Comparison of ENCODE assay signal across 1 cellular context in genomic region chr20:61422636-61423425, GRCh38.
TF ChIP-seq lines count a peak whose summit lies in the region.

No MANE protein-coding gene starts in this region.

TF ChIP-seq in H1, 55 proteins besides CTCF, POLR2A, EP300 and RAD21 (continued from another document):
- TF ChIP-seq, protein P1, sequence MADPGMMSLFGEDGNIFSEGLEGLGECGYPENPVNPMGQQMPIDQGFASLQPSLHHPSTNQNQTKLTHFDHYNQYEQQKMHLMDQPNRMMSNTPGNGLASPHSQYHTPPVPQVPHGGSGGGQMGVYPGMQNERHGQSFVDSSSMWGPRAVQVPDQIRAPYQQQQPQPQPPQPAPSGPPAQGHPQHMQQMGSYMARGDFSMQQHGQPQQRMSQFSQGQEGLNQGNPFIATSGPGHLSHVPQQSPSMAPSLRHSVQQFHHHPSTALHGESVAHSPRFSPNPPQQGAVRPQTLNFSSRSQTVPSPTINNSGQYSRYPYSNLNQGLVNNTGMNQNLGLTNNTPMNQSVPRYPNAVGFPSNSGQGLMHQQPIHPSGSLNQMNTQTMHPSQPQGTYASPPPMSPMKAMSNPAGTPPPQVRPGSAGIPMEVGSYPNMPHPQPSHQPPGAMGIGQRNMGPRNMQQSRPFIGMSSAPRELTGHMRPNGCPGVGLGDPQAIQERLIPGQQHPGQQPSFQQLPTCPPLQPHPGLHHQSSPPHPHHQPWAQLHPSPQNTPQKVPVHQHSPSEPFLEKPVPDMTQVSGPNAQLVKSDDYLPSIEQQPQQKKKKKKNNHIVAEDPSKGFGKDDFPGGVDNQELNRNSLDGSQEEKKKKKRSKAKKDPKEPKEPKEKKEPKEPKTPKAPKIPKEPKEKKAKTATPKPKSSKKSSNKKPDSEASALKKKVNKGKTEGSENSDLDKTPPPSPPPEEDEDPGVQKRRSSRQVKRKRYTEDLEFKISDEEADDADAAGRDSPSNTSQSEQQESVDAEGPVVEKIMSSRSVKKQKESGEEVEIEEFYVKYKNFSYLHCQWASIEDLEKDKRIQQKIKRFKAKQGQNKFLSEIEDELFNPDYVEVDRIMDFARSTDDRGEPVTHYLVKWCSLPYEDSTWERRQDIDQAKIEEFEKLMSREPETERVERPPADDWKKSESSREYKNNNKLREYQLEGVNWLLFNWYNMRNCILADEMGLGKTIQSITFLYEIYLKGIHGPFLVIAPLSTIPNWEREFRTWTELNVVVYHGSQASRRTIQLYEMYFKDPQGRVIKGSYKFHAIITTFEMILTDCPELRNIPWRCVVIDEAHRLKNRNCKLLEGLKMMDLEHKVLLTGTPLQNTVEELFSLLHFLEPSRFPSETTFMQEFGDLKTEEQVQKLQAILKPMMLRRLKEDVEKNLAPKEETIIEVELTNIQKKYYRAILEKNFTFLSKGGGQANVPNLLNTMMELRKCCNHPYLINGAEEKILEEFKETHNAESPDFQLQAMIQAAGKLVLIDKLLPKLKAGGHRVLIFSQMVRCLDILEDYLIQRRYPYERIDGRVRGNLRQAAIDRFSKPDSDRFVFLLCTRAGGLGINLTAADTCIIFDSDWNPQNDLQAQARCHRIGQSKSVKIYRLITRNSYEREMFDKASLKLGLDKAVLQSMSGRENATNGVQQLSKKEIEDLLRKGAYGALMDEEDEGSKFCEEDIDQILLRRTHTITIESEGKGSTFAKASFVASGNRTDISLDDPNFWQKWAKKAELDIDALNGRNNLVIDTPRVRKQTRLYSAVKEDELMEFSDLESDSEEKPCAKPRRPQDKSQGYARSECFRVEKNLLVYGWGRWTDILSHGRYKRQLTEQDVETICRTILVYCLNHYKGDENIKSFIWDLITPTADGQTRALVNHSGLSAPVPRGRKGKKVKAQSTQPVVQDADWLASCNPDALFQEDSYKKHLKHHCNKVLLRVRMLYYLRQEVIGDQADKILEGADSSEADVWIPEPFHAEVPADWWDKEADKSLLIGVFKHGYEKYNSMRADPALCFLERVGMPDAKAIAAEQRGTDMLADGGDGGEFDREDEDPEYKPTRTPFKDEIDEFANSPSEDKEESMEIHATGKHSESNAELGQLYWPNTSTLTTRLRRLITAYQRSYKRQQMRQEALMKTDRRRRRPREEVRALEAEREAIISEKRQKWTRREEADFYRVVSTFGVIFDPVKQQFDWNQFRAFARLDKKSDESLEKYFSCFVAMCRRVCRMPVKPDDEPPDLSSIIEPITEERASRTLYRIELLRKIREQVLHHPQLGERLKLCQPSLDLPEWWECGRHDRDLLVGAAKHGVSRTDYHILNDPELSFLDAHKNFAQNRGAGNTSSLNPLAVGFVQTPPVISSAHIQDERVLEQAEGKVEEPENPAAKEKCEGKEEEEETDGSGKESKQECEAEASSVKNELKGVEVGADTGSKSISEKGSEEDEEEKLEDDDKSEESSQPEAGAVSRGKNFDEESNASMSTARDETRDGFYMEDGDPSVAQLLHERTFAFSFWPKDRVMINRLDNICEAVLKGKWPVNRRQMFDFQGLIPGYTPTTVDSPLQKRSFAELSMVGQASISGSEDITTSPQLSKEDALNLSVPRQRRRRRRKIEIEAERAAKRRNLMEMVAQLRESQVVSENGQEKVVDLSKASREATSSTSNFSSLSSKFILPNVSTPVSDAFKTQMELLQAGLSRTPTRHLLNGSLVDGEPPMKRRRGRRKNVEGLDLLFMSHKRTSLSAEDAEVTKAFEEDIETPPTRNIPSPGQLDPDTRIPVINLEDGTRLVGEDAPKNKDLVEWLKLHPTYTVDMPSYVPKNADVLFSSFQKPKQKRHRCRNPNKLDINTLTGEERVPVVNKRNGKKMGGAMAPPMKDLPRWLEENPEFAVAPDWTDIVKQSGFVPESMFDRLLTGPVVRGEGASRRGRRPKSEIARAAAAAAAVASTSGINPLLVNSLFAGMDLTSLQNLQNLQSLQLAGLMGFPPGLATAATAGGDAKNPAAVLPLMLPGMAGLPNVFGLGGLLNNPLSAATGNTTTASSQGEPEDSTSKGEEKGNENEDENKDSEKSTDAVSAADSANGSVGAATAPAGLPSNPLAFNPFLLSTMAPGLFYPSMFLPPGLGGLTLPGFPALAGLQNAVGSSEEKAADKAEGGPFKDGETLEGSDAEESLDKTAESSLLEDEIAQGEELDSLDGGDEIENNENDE (IDR thresholded peaks at IDR 0.05; ENCODE audit: insufficient replicate concordance, low read length): no peak
- no peak for TF ChIP-seq HDAC2 (IDR thresholded peaks at IDR 0.05; ENCODE audit: borderline replicate concordance in 1 of 2, low read depth in 2 of 2, low read length in 2 of 2)
- no peak for TF ChIP-seq HDAC6 (IDR thresholded peaks at IDR 0.05; ENCODE audit: low read depth, low read length)
- TF ChIP-seq GABPA (IDR thresholded peaks at IDR 0.05; ENCODE audit: borderline replicate concordance, insufficient read depth, low read length): no peak
- TF ChIP-seq SIN3A (conservative IDR thresholded peaks at IDR 0.05 in 1 of 2, IDR thresholded peaks at IDR 0.05 in 1 of 2; ENCODE audit: low read depth in 1 of 2, low read length in 2 of 2): 0 out of 4 replicates have a peak, but pooled peaks of 1 of the 2 experiments have one; percentile 41
- TF ChIP-seq, protein P2, sequence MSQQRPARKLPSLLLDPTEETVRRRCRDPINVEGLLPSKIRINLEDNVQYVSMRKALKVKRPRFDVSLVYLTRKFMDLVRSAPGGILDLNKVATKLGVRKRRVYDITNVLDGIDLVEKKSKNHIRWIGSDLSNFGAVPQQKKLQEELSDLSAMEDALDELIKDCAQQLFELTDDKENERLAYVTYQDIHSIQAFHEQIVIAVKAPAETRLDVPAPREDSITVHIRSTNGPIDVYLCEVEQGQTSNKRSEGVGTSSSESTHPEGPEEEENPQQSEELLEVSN (IDR thresholded peaks at IDR 0.05): peak; percentile 68; the same call in 1 of the 2 replicates
- TF ChIP-seq ZNF274 (IDR thresholded peaks at IDR 0.05; ENCODE audit: borderline replicate concordance, extremely low read depth, low read length): no peak
- peak; percentile 88 for TF ChIP-seq USF2 (IDR thresholded peaks at IDR 0.05; ENCODE audit: low read length)
- TF ChIP-seq KDM1A (IDR thresholded peaks at IDR 0.05; ENCODE audit: borderline replicate concordance, low read length): no peak
- TF ChIP-seq RXRA (IDR thresholded peaks at IDR 0.05; ENCODE audit: insufficient read depth, low read depth, low read length): no peak
- TF ChIP-seq MAX (IDR thresholded peaks at IDR 0.05): peak; percentile 91
- TF ChIP-seq, protein P3, sequence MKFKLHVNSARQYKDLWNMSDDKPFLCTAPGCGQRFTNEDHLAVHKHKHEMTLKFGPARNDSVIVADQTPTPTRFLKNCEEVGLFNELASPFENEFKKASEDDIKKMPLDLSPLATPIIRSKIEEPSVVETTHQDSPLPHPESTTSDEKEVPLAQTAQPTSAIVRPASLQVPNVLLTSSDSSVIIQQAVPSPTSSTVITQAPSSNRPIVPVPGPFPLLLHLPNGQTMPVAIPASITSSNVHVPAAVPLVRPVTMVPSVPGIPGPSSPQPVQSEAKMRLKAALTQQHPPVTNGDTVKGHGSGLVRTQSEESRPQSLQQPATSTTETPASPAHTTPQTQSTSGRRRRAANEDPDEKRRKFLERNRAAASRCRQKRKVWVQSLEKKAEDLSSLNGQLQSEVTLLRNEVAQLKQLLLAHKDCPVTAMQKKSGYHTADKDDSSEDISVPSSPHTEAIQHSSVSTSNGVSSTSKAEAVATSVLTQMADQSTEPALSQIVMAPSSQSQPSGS (IDR thresholded peaks at IDR 0.05; ENCODE audit: low read length): no peak
- TF ChIP-seq CTBP2 (IDR thresholded peaks at IDR 0.05; ENCODE audit: borderline replicate concordance, insufficient read depth, insufficient read length, low read length): no peak
- TF ChIP-seq RBBP5 (IDR thresholded peaks at IDR 0.05; ENCODE audit: borderline replicate concordance, low read depth, low read length): no peak
- no peak for TF ChIP-seq EZH2 (IDR thresholded peaks at IDR 0.05; ENCODE audit: low read depth, low read length, severe bottlenecking)
- TF ChIP-seq TEAD4 (IDR thresholded peaks at IDR 0.05; ENCODE audit: low read depth, low read length): no peak
- no peak for TF ChIP-seq KDM4A (IDR thresholded peaks at IDR 0.05; ENCODE audit: low read depth, low read length, severe bottlenecking)
TF ChIP-seq in H1: peak in this region for 6.
